ENCODE assay signal across 1 cellular context in the genomic region with DNA sequence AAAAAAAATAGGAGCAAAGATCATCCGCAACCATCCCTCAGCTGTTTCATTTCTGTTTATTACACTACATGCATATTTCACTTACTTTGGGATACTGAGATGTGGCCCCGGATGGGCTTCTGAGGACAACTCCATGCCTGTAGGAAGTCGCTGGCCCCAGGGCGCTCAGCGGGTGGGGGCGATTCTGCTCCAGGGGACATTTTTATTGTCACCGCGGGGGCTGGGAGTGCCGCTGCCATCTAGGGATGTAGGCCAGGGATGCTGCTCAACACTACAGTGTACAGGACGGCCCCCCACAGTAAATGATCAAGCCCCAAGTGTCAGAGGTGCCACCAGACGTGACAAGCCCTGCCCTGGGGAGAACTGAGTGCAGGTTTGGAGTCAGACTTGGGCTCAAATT.
TF ChIP-seq lines count a peak whose summit lies in the region.

No MANE protein-coding gene starts in this region.

TF ChIP-seq in IMR-90, 13 proteins besides CTCF, POLR2A, EP300 and RAD21:
- TF ChIP-seq RCOR1 (IDR thresholded peaks at IDR 0.05; ENCODE audit: insufficient replicate concordance, low read length) = no peak
